Comparison of ENCODE assay signal across 2 cellular contexts in genomic region chr11:13009921-13010736, GRCh38.
TF ChIP-seq lines count a peak whose summit lies in the region.

No MANE protein-coding gene starts in this region.

TF ChIP-seq in GM23338, 12 proteins besides CTCF, POLR2A, EP300 and RAD21 (continued from another document):
- TF ChIP-seq, protein P1, sequence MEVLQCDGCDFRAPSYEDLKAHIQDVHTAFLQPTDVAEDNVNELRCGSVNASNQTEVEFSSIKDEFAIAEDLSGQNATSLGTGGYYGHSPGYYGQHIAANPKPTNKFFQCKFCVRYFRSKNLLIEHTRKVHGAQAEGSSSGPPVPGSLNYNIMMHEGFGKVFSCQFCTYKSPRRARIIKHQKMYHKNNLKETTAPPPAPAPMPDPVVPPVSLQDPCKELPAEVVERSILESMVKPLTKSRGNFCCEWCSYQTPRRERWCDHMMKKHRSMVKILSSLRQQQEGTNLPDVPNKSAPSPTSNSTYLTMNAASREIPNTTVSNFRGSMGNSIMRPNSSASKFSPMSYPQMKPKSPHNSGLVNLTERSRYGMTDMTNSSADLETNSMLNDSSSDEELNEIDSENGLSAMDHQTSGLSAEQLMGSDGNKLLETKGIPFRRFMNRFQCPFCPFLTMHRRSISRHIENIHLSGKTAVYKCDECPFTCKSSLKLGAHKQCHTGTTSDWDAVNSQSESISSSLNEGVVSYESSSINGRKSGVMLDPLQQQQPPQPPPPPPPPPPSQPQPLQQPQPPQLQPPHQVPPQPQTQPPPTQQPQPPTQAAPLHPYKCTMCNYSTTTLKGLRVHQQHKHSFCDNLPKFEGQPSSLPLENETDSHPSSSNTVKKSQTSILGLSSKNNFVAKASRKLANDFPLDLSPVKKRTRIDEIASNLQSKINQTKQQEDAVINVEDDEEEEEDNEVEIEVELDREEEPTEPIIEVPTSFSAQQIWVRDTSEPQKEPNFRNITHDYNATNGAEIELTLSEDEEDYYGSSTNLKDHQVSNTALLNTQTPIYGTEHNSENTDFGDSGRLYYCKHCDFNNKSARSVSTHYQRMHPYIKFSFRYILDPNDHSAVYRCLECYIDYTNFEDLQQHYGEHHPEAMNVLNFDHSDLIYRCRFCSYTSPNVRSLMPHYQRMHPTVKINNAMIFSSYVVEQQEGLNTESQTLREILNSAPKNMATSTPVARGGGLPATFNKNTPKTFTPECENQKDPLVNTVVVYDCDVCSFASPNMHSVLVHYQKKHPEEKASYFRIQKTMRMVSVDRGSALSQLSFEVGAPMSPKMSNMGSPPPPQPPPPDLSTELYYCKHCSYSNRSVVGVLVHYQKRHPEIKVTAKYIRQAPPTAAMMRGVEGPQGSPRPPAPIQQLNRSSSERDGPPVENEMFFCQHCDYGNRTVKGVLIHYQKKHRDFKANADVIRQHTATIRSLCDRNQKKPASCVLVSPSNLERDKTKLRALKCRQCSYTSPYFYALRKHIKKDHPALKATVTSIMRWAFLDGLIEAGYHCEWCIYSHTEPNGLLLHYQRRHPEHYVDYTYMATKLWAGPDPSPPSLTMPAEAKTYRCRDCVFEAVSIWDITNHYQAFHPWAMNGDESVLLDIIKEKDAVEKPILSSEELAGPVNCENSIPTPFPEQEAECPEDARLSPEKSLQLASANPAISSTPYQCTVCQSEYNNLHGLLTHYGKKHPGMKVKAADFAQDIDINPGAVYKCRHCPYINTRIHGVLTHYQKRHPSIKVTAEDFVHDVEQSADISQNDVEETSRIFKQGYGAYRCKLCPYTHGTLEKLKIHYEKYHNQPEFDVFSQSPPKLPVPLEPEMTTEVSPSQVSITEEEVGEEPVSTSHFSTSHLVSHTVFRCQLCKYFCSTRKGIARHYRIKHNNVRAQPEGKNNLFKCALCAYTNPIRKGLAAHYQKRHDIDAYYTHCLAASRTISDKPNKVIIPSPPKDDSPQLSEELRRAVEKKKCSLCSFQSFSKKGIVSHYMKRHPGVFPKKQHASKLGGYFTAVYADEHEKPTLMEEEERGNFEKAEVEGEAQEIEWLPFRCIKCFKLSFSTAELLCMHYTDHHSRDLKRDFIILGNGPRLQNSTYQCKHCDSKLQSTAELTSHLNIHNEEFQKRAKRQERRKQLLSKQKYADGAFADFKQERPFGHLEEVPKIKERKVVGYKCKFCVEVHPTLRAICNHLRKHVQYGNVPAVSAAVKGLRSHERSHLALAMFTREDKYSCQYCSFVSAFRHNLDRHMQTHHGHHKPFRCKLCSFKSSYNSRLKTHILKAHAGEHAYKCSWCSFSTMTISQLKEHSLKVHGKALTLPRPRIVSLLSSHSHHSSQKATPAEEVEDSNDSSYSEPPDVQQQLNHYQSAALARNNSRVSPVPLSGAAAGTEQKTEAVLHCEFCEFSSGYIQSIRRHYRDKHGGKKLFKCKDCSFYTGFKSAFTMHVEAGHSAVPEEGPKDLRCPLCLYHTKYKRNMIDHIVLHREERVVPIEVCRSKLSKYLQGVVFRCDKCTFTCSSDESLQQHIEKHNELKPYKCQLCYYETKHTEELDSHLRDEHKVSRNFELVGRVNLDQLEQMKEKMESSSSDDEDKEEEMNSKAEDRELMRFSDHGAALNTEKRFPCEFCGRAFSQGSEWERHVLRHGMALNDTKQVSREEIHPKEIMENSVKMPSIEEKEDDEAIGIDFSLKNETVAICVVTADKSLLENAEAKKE (CRISPR knock-in tag; IDR thresholded peaks at IDR 0.05): no peak
TF ChIP-seq in GM23338: peak in this region for 1.

TF ChIP-seq in SK-N-SH treated with all-trans-retinoic acid at 6 μM for 48 hours, 23 proteins besides CTCF, POLR2A, EP300 and RAD21 (continued from another document):
- TF ChIP-seq, protein P2, sequence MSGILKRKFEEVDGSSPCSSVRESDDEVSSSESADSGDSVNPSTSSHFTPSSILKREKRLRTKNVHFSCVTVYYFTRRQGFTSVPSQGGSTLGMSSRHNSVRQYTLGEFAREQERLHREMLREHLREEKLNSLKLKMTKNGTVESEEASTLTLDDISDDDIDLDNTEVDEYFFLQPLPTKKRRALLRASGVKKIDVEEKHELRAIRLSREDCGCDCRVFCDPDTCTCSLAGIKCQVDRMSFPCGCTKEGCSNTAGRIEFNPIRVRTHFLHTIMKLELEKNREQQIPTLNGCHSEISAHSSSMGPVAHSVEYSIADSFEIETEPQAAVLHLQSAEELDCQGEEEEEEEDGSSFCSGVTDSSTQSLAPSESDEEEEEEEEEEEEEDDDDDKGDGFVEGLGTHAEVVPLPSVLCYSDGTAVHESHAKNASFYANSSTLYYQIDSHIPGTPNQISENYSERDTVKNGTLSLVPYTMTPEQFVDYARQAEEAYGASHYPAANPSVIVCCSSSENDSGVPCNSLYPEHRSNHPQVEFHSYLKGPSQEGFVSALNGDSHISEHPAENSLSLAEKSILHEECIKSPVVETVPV (CRISPR knock-in tag; IDR thresholded peaks at IDR 0.05): no peak
- TF ChIP-seq ZFP3 (CRISPR knock-in tag; IDR thresholded peaks at IDR 0.05) (no peak), OSR1 (CRISPR knock-in tag; IDR thresholded peaks at IDR 0.05) (no peak), ARNTL (CRISPR knock-in tag; IDR thresholded peaks at IDR 0.05; ENCODE audit: borderline replicate concordance, low read depth) (no peak), ZNF8 (CRISPR knock-in tag; IDR thresholded peaks at IDR 0.05) (no peak), PPARA (CRISPR knock-in tag; IDR thresholded peaks at IDR 0.05; ENCODE audit: borderline replicate concordance) (no peak)
